In genomic region chr17:64736804-64737492, GRCh38 we compare ENCODE assay signal across 8 cellular contexts.
A peak's percentile ranks its signal among the peaks of the same experiment; 100 is the strongest.
DNase-seq lines count a peak whose midpoint lies in the region; ATAC-seq and TF ChIP-seq lines count a peak whose summit lies in the region.

No MANE protein-coding gene starts in this region.

- H3K9me3 Mint-ChIP-seq in CD4-positive, alpha-beta T cell, result no peaks in the 10 kb centered on the region
- H3K9me3 Mint-ChIP-seq in chondrocyte (ENCODE audit: low read depth), result no peaks in the 10 kb centered on the region
- H3K9me3 Mint-ChIP-seq in naive thymus-derived CD4-positive, alpha-beta T cell, result no peaks in the 10 kb centered on the region
- no peaks in the 10 kb centered on the region for H3K9me3 Mint-ChIP-seq in mesothelial cell of epicardium

- ATAC-seq in CD4-positive, alpha-beta T cell (ENCODE audit: poor library complexity), result peak; percentile 88
- ATAC-seq in naive thymus-derived CD4-positive, alpha-beta T cell, result peak; percentile 78
- ATAC-seq in HG03045 (IDR thresholded peaks at IDR 0.05; ENCODE audit: unreplicated experiment), result no peak

- H3K4me3 Mint-ChIP-seq in CD4-positive, alpha-beta T cell, result no peak overlapping the region
- H3K4me3 Mint-ChIP-seq in chondrocyte (ENCODE audit: unreplicated experiment) (no peak overlapping the region), mesothelial cell of epicardium (no peak overlapping the region)
- peak overlapping the region in 1 of 10 donors; percentile 39 for H3K4me3 Mint-ChIP-seq in naive thymus-derived CD4-positive, alpha-beta T cell

- no peak overlapping the region for H3K27ac ChIP-seq in CD4-positive, alpha-beta T cell (ENCODE audit: low read depth, low read length)
- H3K27ac ChIP-seq in naive thymus-derived CD4-positive, alpha-beta T cell (ENCODE audit: low read depth, low read length), result no peak overlapping the region

- intact Hi-C loops in CD4-positive, alpha-beta T cell (cut with DNase I, micrococcal nuclease), result loop anchor here (1.0 to 10.0 kb wide), 6 partner anchors 85 to 415 kb away; no protein-coding TSS in a partner anchor
- intact Hi-C loops in naive thymus-derived CD4-positive, alpha-beta T cell (cut with micrococcal nuclease), result loop anchor here (1.0 to 10.0 kb wide), 6 partner anchors 75 to 317 kb away; partner anchors contain the start of genes SMURF2 (in 2 of the 2), CEP95 (in 1 of the 2) and DDX5 (in 1 of the 2)

- TF ChIP-seq CTCF in CD4-positive, alpha-beta T cell (IDR thresholded peaks at IDR 0.05), result peak; percentile 74
- TF ChIP-seq CTCF in chondrocyte (IDR thresholded peaks at IDR 0.05), result peak; percentile 81
- TF ChIP-seq CTCF in mesothelial cell of epicardium (IDR thresholded peaks at IDR 0.05; ENCODE audit: unreplicated experiment), result no peak

- DNase-seq in CD4-positive, alpha-beta T cell, result peak; percentile 31 to 60 (median 40)
- DNase-seq in HT1080 (ENCODE audit: low read depth), result peak; percentile 67
- peak; percentile 39 for DNase-seq in UCSD-AML1 (lab: John Stamatoyannopoulos, UW; ENCODE audit: unreplicated experiment)
- DNase-seq in chondrocyte (ENCODE audit: low spot score), result no peak
- peak in 8 of 9 donors; percentile 15 to 59 (median 53) for DNase-seq in naive thymus-derived CD4-positive, alpha-beta T cell
- DNase-seq in mesothelial cell of epicardium (ENCODE audit: low spot score in 2 of 2, unreplicated experiment in 2 of 2), result no peak
- DNase-seq in glomerular visceral epithelial cell (ENCODE audit: extremely low spot score), result no peak

- peaks cover 12% of the 10 kb centered on the region for H3K4me1 Mint-ChIP-seq in CD4-positive, alpha-beta T cell (ENCODE audit: low read depth)
- H3K4me1 Mint-ChIP-seq in chondrocyte (ENCODE audit: low read depth) (peaks cover 50% of the 10 kb centered on the region), mesothelial cell of epicardium (peaks cover 7% of the 10 kb centered on the region)
- peaks cover 6 to 26% (median 18%) of the 10 kb centered on the region in 7 donors for H3K4me1 Mint-ChIP-seq in naive thymus-derived CD4-positive, alpha-beta T cell

- H3K27me3 Mint-ChIP-seq in CD4-positive, alpha-beta T cell, result no peaks in the 10 kb centered on the region
- H3K27me3 Mint-ChIP-seq in chondrocyte (ENCODE audit: low read depth) (no peaks in the 10 kb centered on the region), mesothelial cell of epicardium (ENCODE audit: low read depth) (no peaks in the 10 kb centered on the region)
- no peaks in the 10 kb centered on the region for H3K27me3 Mint-ChIP-seq in naive thymus-derived CD4-positive, alpha-beta T cell

- H3K4me3 ChIP-seq in naive thymus-derived CD4-positive, alpha-beta T cell (ENCODE audit: low read length), result no peak overlapping the region

- H3K9me3 ChIP-seq in CD4-positive, alpha-beta T cell (ENCODE audit: control insufficient read depth, low read length), result no peaks in the 10 kb centered on the region
- no peaks in the 10 kb centered on the region for H3K9me3 ChIP-seq in naive thymus-derived CD4-positive, alpha-beta T cell (ENCODE audit: control insufficient read depth in 2 of 3, low read length in 3 of 3)

- CTCF ChIA-PET in CD4-positive, alpha-beta T cell (lab: Charles Lee), result interaction anchor here (0.6 to 1.1 kb wide), 4 partner anchors 100 to 317 kb away, joined by 3 read pairs; no protein-coding TSS in a partner anchor
- CTCF ChIA-PET in naive thymus-derived CD4-positive, alpha-beta T cell (lab: Charles Lee), result interaction anchor here (0.7 to 2.0 kb wide), 14 partner anchors 10 to 317 kb away, joined by 3 to 11 read pairs (median 4); no protein-coding TSS in a partner anchor

- POLR2A ChIA-PET in CD4-positive, alpha-beta T cell (lab: Charles Lee), result interaction anchor here (0.7 to 1.5 kb wide), 4 partner anchors 28 to 231 kb away, joined by 3 to 5 read pairs (median 4); partner anchors contain the start of genes DDX5 and SMURF2
- POLR2A ChIA-PET in naive thymus-derived CD4-positive, alpha-beta T cell (lab: Charles Lee), result interaction anchor here (0.6 to 2.1 kb wide), 6 partner anchors 24 to 1135 kb away, joined by 3 to 6 read pairs (median 4); partner anchors contain the start of gene SMURF2

- H3K4me1 ChIP-seq in naive thymus-derived CD4-positive, alpha-beta T cell (ENCODE audit: control insufficient read depth in 2 of 2, insufficient read depth in 2 of 2, low read length in 2 of 2), result peaks cover 0 to 12% of the 10 kb centered on the region in 2 donors

- H3K36me3 ChIP-seq in naive thymus-derived CD4-positive, alpha-beta T cell (ENCODE audit: control insufficient read depth in 2 of 3, insufficient read depth in 3 of 3, low read length in 3 of 3), result no peaks in the 10 kb centered on the region

- no peak overlapping the region for H3K27ac Mint-ChIP-seq in CD4-positive, alpha-beta T cell
- H3K27ac Mint-ChIP-seq in chondrocyte (ENCODE audit: unreplicated experiment) (no peak overlapping the region), mesothelial cell of epicardium (no peak overlapping the region)
- H3K27ac Mint-ChIP-seq in naive thymus-derived CD4-positive, alpha-beta T cell, result peak overlapping the region in 3 of 9 donors; percentile 8 to 59 (median 9)

- no peaks in the 10 kb centered on the region for H3K36me3 Mint-ChIP-seq in CD4-positive, alpha-beta T cell (ENCODE audit: low read depth)
- H3K36me3 Mint-ChIP-seq in chondrocyte (ENCODE audit: low read depth) (no peaks in the 10 kb centered on the region), mesothelial cell of epicardium (no peaks in the 10 kb centered on the region)
- H3K36me3 Mint-ChIP-seq in naive thymus-derived CD4-positive, alpha-beta T cell, result no peaks in the 10 kb centered on the region

- no peaks in the 10 kb centered on the region for H3K27me3 ChIP-seq in CD4-positive, alpha-beta T cell (ENCODE audit: control insufficient read depth, insufficient read depth, low read length)
- no peaks in the 10 kb centered on the region for H3K27me3 ChIP-seq in naive thymus-derived CD4-positive, alpha-beta T cell (ENCODE audit: control insufficient read depth in 2 of 2, insufficient read depth in 2 of 2, low read length in 2 of 2)

Comparison
In these comparisons a context has a peak if more than half of its experiments do, and no peak if none do; other contexts are left out.
1. DNase-seq: peak in CD4-positive, alpha-beta T cell (10 of 10), HT1080 (single experiment), UCSD-AML1 (single experiment) and naive thymus-derived CD4-positive, alpha-beta T cell (8 of 9); none in chondrocyte (single experiment), mesothelial cell of epicardium (0 of 2) and glomerular visceral epithelial cell (single experiment).